11 cellular contexts compared by ENCODE assay signal in the genomic region with DNA sequence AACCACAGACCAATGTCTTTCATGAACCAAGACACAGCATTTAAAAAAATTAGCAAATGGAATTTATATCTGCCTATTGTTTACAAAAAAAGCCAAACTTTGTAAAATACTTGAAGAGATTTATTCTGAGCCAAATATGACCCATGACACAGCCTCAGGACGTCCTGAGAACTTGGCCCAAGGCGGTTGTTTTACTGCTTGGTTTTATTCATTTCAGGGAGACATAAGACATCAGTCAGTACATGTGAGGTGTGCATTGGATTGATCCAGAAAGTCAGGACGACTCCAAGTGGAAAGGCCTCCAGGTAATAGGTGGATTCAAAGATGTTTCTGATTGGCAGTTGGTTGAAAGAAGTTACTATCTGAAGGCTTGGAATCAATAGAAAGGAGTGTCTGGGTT. TPM values are rescaled to one million over a fixed set of nuclear protein-coding genes. Genes with fewer than 3 reads are reported as not detected.
DNase-seq lines count a peak whose midpoint lies in the region; ATAC-seq and TF ChIP-seq lines count a peak whose summit lies in the region.
"Had no signal": no experiment of that assay in that cellular context is flagged by ENCODE, and none has a peak within 500 bp of the region (broad histone marks: within the 10 kb centered on the region; RNA-seq: fewer than 3 reads in every experiment).

No MANE protein-coding gene starts in this region.

- peaks cover 3 to 51% of the 10 kb centered on the region in 2 donors for H3K4me1 ChIP-seq in right atrium auricular region
- H3K4me1 ChIP-seq in iPS-20b (ENCODE audit: insufficient read depth, low read length) = peaks cover 4% of the 10 kb centered on the region; the same call in 1 of the 2 replicates
- peaks cover 42% of the 10 kb centered on the region for H3K4me1 ChIP-seq in stomach smooth muscle (ENCODE audit: control insufficient read depth, insufficient read depth, low read length)

- H3K4me3 ChIP-seq in right atrium auricular region = no peak overlapping the region
- H3K4me3 ChIP-seq in iPS-20b (ENCODE audit: low read length) = peak overlapping the region; percentile 81; the same call in 1 of the 2 replicates
- peak overlapping the region in 1 of 2 donors; percentile 46 for H3K4me3 ChIP-seq in stomach smooth muscle (ENCODE audit: low read length in 2 of 2)

- H3K9ac ChIP-seq in iPS-20b (ENCODE audit: low read depth, low read length) (no peak overlapping the region), stomach smooth muscle (ENCODE audit: low read length in 2 of 2) (peak overlapping the region; percentile 13 to 59)

- H3K4me1 Mint-ChIP-seq in activated naive CD8-positive, alpha-beta T cell treated with anti-CD3 and anti-CD28 coated beads, Interleukin-2, amount 50 U/mL, for 24 hours = peaks cover 19% of the 10 kb centered on the region

- ATAC-seq in Right ventricle myocardium inferior (no peak), HG03135 (IDR thresholded peaks at IDR 0.05; ENCODE audit: unreplicated experiment) (no peak)
- ATAC-seq in activated naive CD8-positive, alpha-beta T cell treated with anti-CD3 and anti-CD28 coated beads, Interleukin-2, amount 50 U/mL, for 24 hours = no peak

- peak; percentile 49 for DNase-seq in right atrium auricular region (ENCODE audit: low spot score)
- no peak for DNase-seq in Right ventricle myocardium inferior (ENCODE audit: missing footprints)
- no peak for DNase-seq in activated naive CD8-positive, alpha-beta T cell treated with anti-CD3 and anti-CD28 coated beads, Interleukin-2, amount 50 U/mL, for 24 hours
- no peak for DNase-seq in NCI-H187 (lab: John Stamatoyannopoulos, UW)
- DNase-seq in foreskin melanocyte = no peak
- DNase-seq: NCI-H2029, retina had no signal

- H3K27ac ChIP-seq in right atrium auricular region (peak overlapping the region in 1 of 2 donors; percentile 87), iPS-20b (ENCODE audit: low read length) (no peak overlapping the region), stomach smooth muscle (ENCODE audit: low read length) (no peak overlapping the region)

- peaks cover 2% of the 10 kb centered on the region for H3K27me3 Mint-ChIP-seq in activated naive CD8-positive, alpha-beta T cell treated with anti-CD3 and anti-CD28 coated beads, Interleukin-2, amount 50 U/mL, for 24 hours

- H3K36me3 ChIP-seq in right atrium auricular region = peaks cover 20% of the 10 kb centered on the region
- H3K36me3 ChIP-seq in iPS-20b (ENCODE audit: insufficient read depth, low read depth, low read length) = peaks cover 20% of the 10 kb centered on the region
- peaks cover 17 to 18% of the 10 kb centered on the region in 2 donors for H3K36me3 ChIP-seq in stomach smooth muscle (ENCODE audit: control insufficient read depth in 2 of 2, insufficient read depth in 2 of 2, low read length in 2 of 2)

- peak overlapping the region; percentile 54 for H3K4me3 Mint-ChIP-seq in activated naive CD8-positive, alpha-beta T cell treated with anti-CD3 and anti-CD28 coated beads, Interleukin-2, amount 50 U/mL, for 24 hours

- H3K9me3 ChIP-seq in right atrium auricular region = no peaks in the 10 kb centered on the region
- no peaks in the 10 kb centered on the region for H3K9me3 ChIP-seq in iPS-20b (ENCODE audit: insufficient read depth, low read depth, low read length)
- no peaks in the 10 kb centered on the region for H3K9me3 ChIP-seq in stomach smooth muscle (ENCODE audit: control insufficient read depth in 2 of 2, low read length in 2 of 2)
- H3K9me3 ChIP-seq: heart right ventricle had no signal

- H3K27me3 ChIP-seq in right atrium auricular region (no peaks in the 10 kb centered on the region), iPS-20b (ENCODE audit: insufficient read depth, low read length) (no peaks in the 10 kb centered on the region), stomach smooth muscle (ENCODE audit: control insufficient read depth in 1 of 2, insufficient read depth in 2 of 2, low read length in 2 of 2) (no peaks in the 10 kb centered on the region)
- H3K27me3 ChIP-seq: heart right ventricle had no signal

- H3K36me3 Mint-ChIP-seq in activated naive CD8-positive, alpha-beta T cell treated with anti-CD3 and anti-CD28 coated beads, Interleukin-2, amount 50 U/mL, for 24 hours (ENCODE audit: low read depth) = peaks cover 11% of the 10 kb centered on the region

- no peak for TF ChIP-seq CTCF in right atrium auricular region (IDR thresholded peaks at IDR 0.05)

- intact Hi-C loops in Right ventricle myocardium inferior (cut with DNase I) = no loop called here

- H3K27ac Mint-ChIP-seq in activated naive CD8-positive, alpha-beta T cell treated with anti-CD3 and anti-CD28 coated beads, Interleukin-2, amount 50 U/mL, for 24 hours = no peak overlapping the region

- H3K9me3 Mint-ChIP-seq in activated naive CD8-positive, alpha-beta T cell treated with anti-CD3 and anti-CD28 coated beads, Interleukin-2, amount 50 U/mL, for 24 hours = no peaks in the 10 kb centered on the region

RNA-seq across cellular contexts. Expression of a gene that starts 1.4 kb away (rescaled TPM):
- total RNA-seq in right atrium auricular region = 10 to 100 TPM in 1 of 2 donors, 1 to 10 TPM in 1; 5.8 to 12.0 TPM
- 16.9 TPM for total RNA-seq in Right ventricle myocardium inferior
